1 cellular context compared by ENCODE assay signal in genomic region chr5:140594169-140594568, GRCh38.
TF ChIP-seq lines count a peak whose summit lies in the region.

No MANE protein-coding gene starts in this region.

TF ChIP-seq in H1, 55 proteins besides CTCF, POLR2A, EP300 and RAD21:
- no peak for TF ChIP-seq CHD2 (IDR thresholded peaks at IDR 0.05; ENCODE audit: low read length)
- no peak for TF ChIP-seq PHF8 (conservative IDR thresholded peaks at IDR 0.05; ENCODE audit: low read depth, low read length)
- no peak for TF ChIP-seq HDAC2 (IDR thresholded peaks at IDR 0.05; ENCODE audit: borderline replicate concordance in 1 of 2, low read depth in 2 of 2, low read length in 2 of 2)
- no peak for TF ChIP-seq USF2 (IDR thresholded peaks at IDR 0.05; ENCODE audit: low read length)
- TF ChIP-seq SP1 (IDR thresholded peaks at IDR 0.05; ENCODE audit: low read depth, low read length) = no peak
- no peak for TF ChIP-seq TBP (IDR thresholded peaks at IDR 0.05; ENCODE audit: low read depth, low read length)
- TF ChIP-seq CBX5 (IDR thresholded peaks at IDR 0.05; ENCODE audit: low read depth, low read length) = no peak
- TF ChIP-seq TAF1 (IDR thresholded peaks at IDR 0.05; ENCODE audit: low read depth, low read length) = no peak
- no peak for TF ChIP-seq BRCA1 (IDR thresholded peaks at IDR 0.05; ENCODE audit: low read depth, low read length)
- TF ChIP-seq CREB1 (IDR thresholded peaks at IDR 0.05) = no peak
- TF ChIP-seq RXRA (IDR thresholded peaks at IDR 0.05; ENCODE audit: insufficient read depth, low read depth, low read length) = no peak
- TF ChIP-seq TEAD4 (IDR thresholded peaks at IDR 0.05; ENCODE audit: low read depth, low read length) = no peak
- no peak for TF ChIP-seq SUZ12 (IDR thresholded peaks at IDR 0.05; ENCODE audit: low read length)
- no peak for TF ChIP-seq ZNF274 (IDR thresholded peaks at IDR 0.05; ENCODE audit: borderline replicate concordance, extremely low read depth, low read length)
TF ChIP-seq in H1: peak in this region for 0.
